ENCODE assay signal across 13 cellular contexts in genomic region chr15:78050441-78050809, GRCh38. TPM values are rescaled to one million over a fixed set of nuclear protein-coding genes. Genes with fewer than 3 reads are reported as not detected.
DNase-seq lines count a peak whose midpoint lies in the region; ATAC-seq and TF ChIP-seq lines count a peak whose summit lies in the region.
"Had no signal": no experiment of that assay in that cellular context is flagged by ENCODE, and none has a peak within 500 bp of the region (broad histone marks: within the 10 kb centered on the region; RNA-seq: fewer than 3 reads in every experiment).

No MANE protein-coding gene starts in this region.

- peaks cover 61% of the 10 kb centered on the region for H3K36me3 Mint-ChIP-seq in activated CD4-positive, alpha-beta T cell treated with anti-CD3 and anti-CD28 coated beads, Interleukin-2, amount 10 ng/mL, durations not matched to agents 7 days and 5 days (ENCODE audit: low read depth)
- peaks cover 34% of the 10 kb centered on the region for H3K36me3 Mint-ChIP-seq in activated naive CD8-positive, alpha-beta T cell treated with anti-CD3 and anti-CD28 coated beads, Interleukin-2, amount 10 ng/mL, durations not matched to agents 7 days and 5 days
- H3K36me3 Mint-ChIP-seq in stimulated activated effector memory CD8-positive, alpha-beta T cell treated with anti-CD3 and anti-CD28 coated beads, Interleukin-12 subunit alpha, Interleukin-12 subunit beta, amount 100 ng/mL, for 72 hours, result peaks cover 55% of the 10 kb centered on the region

- no peak overlapping the region for H3K4me3 ChIP-seq in A673 (ENCODE audit: low read depth, low read length, poor library complexity, severe bottlenecking)
- H3K4me3 ChIP-seq: thyroid gland had no signal

- BruUV-seq in A673 (replicated peaks; lab: Mats Ljungman, UMichigan), result no TSS peak

- no peak overlapping the region for H3K27ac ChIP-seq in A673 (ENCODE audit: low read depth, low read length, poor library complexity, severe bottlenecking)

- no peaks in the 10 kb centered on the region for H3K9me3 Mint-ChIP-seq in activated CD4-positive, alpha-beta T cell treated with anti-CD3 and anti-CD28 coated beads, Interleukin-2, amount 10 ng/mL, durations not matched to agents 7 days and 5 days
- no peaks in the 10 kb centered on the region for H3K9me3 Mint-ChIP-seq in activated naive CD8-positive, alpha-beta T cell treated with anti-CD3 and anti-CD28 coated beads, Interleukin-2, amount 10 ng/mL, durations not matched to agents 7 days and 5 days
- H3K9me3 Mint-ChIP-seq in stimulated activated effector memory CD8-positive, alpha-beta T cell treated with anti-CD3 and anti-CD28 coated beads, Interleukin-12 subunit alpha, Interleukin-12 subunit beta, amount 100 ng/mL, for 72 hours, result no peaks in the 10 kb centered on the region

- H3K27me3 ChIP-seq in A673 (replicated peaks; ENCODE audit: insufficient read depth, low read depth, low read length, poor library complexity), result no peaks in the 10 kb centered on the region
- H3K27me3 ChIP-seq: thyroid gland had no signal

- H3K4me3 Mint-ChIP-seq in activated CD4-positive, alpha-beta T cell treated with anti-CD3 and anti-CD28 coated beads, Interleukin-2, amount 10 ng/mL, durations not matched to agents 7 days and 5 days, result peak overlapping the region; percentile 28
- peak overlapping the region; percentile 76 for H3K4me3 Mint-ChIP-seq in activated naive CD8-positive, alpha-beta T cell treated with anti-CD3 and anti-CD28 coated beads, Interleukin-2, amount 10 ng/mL, durations not matched to agents 7 days and 5 days
- H3K4me3 Mint-ChIP-seq in stimulated activated effector memory CD8-positive, alpha-beta T cell treated with anti-CD3 and anti-CD28 coated beads, Interleukin-12 subunit alpha, Interleukin-12 subunit beta, amount 100 ng/mL, for 72 hours, result peak overlapping the region; percentile 73

- H3K4me1 ChIP-seq in A673 (ENCODE audit: insufficient read depth, low read length, poor library complexity, severe bottlenecking), result peaks cover 44% of the 10 kb centered on the region

- intact Hi-C loops in A673 (cut with micrococcal nuclease; ENCODE audit: unreplicated experiment), result no loop called here

- no peak for DNase-seq in activated CD4-positive, alpha-beta T cell treated with anti-CD3 and anti-CD28 coated beads, Interleukin-2, amount 10 ng/mL, durations not matched to agents 7 days and 5 days
- no peak for DNase-seq in activated CD4-positive, alpha-beta T cell treated with anti-CD3 and anti-CD28 coated beads for 4 hours
- DNase-seq in activated naive CD8-positive, alpha-beta T cell treated with anti-CD3 and anti-CD28 coated beads, Interleukin-2, amount 10 ng/mL, durations not matched to agents 7 days and 5 days, result no peak
- DNase-seq in stimulated activated effector memory CD8-positive, alpha-beta T cell treated with anti-CD3 and anti-CD28 coated beads, Interleukin-12 subunit alpha, Interleukin-12 subunit beta, amount 100 ng/mL, for 72 hours (ENCODE audit: low spot score in 2 of 2), result no peak
- DNase-seq in A673 (ENCODE audit: low spot score), result no peak
- no peak for DNase-seq in HUDEP-2 (lab: John Stamatoyannopoulos, UW; ENCODE audit: unreplicated experiment in 76 of 76)
- DNase-seq in EL, result no peak
- DNase-seq: GOT3, retina, thyroid gland had no signal

- TF ChIP-seq CTCF in A673 (conservative IDR thresholded peaks at IDR 0.05; ENCODE audit: low read depth, low read length), result no peak

- peaks cover 97% of the 10 kb centered on the region for H3K4me1 Mint-ChIP-seq in activated CD4-positive, alpha-beta T cell treated with anti-CD3 and anti-CD28 coated beads, Interleukin-2, amount 10 ng/mL, durations not matched to agents 7 days and 5 days
- peaks cover 77% of the 10 kb centered on the region for H3K4me1 Mint-ChIP-seq in activated naive CD8-positive, alpha-beta T cell treated with anti-CD3 and anti-CD28 coated beads, Interleukin-2, amount 10 ng/mL, durations not matched to agents 7 days and 5 days
- H3K4me1 Mint-ChIP-seq in stimulated activated effector memory CD8-positive, alpha-beta T cell treated with anti-CD3 and anti-CD28 coated beads, Interleukin-12 subunit alpha, Interleukin-12 subunit beta, amount 100 ng/mL, for 72 hours, result peaks cover 92% of the 10 kb centered on the region

- H3K36me3 ChIP-seq in A673 (ENCODE audit: insufficient read depth, low read length, poor library complexity, severe bottlenecking), result no peaks in the 10 kb centered on the region
- H3K36me3 ChIP-seq: thyroid gland had no signal

- H3K27ac Mint-ChIP-seq in activated CD4-positive, alpha-beta T cell treated with anti-CD3 and anti-CD28 coated beads, Interleukin-2, amount 10 ng/mL, durations not matched to agents 7 days and 5 days, result peak overlapping the region; percentile 87
- H3K27ac Mint-ChIP-seq in activated naive CD8-positive, alpha-beta T cell treated with anti-CD3 and anti-CD28 coated beads, Interleukin-2, amount 10 ng/mL, durations not matched to agents 7 days and 5 days, result peak overlapping the region; percentile 93
- H3K27ac Mint-ChIP-seq in stimulated activated effector memory CD8-positive, alpha-beta T cell treated with anti-CD3 and anti-CD28 coated beads, Interleukin-12 subunit alpha, Interleukin-12 subunit beta, amount 100 ng/mL, for 72 hours, result peak overlapping the region; percentile 90

- H3K9me3 ChIP-seq in A673 (ENCODE audit: low read depth, low read length, poor library complexity, severe bottlenecking), result no peaks in the 10 kb centered on the region
- H3K9me3 ChIP-seq: thyroid gland had no signal

- CTCF ChIA-PET in activated CD4-positive, alpha-beta T cell treated with anti-CD3 and anti-CD28 coated beads, Interleukin-2, amount 10 ng/mL, durations not matched to agents 7 days and 5 days (lab: Charles Lee), result interaction anchor here (0.6 to 6.8 kb wide), 8 partner anchors 9 to 190 kb away, joined by 3 to 73 read pairs (median 12); partner anchors contain the start of gene TBC1D2B
- CTCF ChIA-PET in A673 (lab: Charles Lee), result interaction anchor here (0.6 kb wide), 1 partner anchor 41 kb away, joined by 8 read pairs; no protein-coding TSS in a partner anchor

- POLR2A ChIA-PET in activated CD4-positive, alpha-beta T cell treated with anti-CD3 and anti-CD28 coated beads, Interleukin-2, amount 10 ng/mL, durations not matched to agents 7 days and 5 days (lab: Charles Lee), result interaction anchor here (0.9 kb wide), 1 partner anchor 20 kb away, joined by 4 read pairs; no protein-coding TSS in a partner anchor
- POLR2A ChIA-PET in activated naive CD8-positive, alpha-beta T cell treated with anti-CD3 and anti-CD28 coated beads, Interleukin-2, amount 10 ng/mL, durations not matched to agents 7 days and 5 days (lab: Charles Lee), result interaction anchor here (1.0 to 6.5 kb wide), 11 partner anchors 9 to 55 kb away, joined by 3 to 50 read pairs (median 5); no protein-coding TSS in a partner anchor
- POLR2A ChIA-PET in A673 (lab: Charles Lee; ENCODE audit: low non-redundant PET), result no interaction called here

- ATAC-seq in HG03108 (IDR thresholded peaks at IDR 0.05; ENCODE audit: unreplicated experiment), result peak; percentile 3
- ATAC-seq in activated naive CD8-positive, alpha-beta T cell treated with anti-CD3 and anti-CD28 coated beads, Interleukin-2, amount 10 ng/mL, durations not matched to agents 7 days and 5 days (ENCODE audit: low read depth), result peak; percentile 19
- ATAC-seq in stimulated activated effector memory CD8-positive, alpha-beta T cell treated with anti-CD3 and anti-CD28 coated beads, Interleukin-12 subunit alpha, Interleukin-12 subunit beta, amount 100 ng/mL, for 72 hours, result no peak

- no peaks in the 10 kb centered on the region for H3K27me3 Mint-ChIP-seq in activated CD4-positive, alpha-beta T cell treated with anti-CD3 and anti-CD28 coated beads, Interleukin-2, amount 10 ng/mL, durations not matched to agents 7 days and 5 days
- H3K27me3 Mint-ChIP-seq in activated naive CD8-positive, alpha-beta T cell treated with anti-CD3 and anti-CD28 coated beads, Interleukin-2, amount 10 ng/mL, durations not matched to agents 7 days and 5 days, result no peaks in the 10 kb centered on the region

RNA-seq across cellular contexts. Expression of gene TBC1D2B, which starts 27.1 kb away (rescaled TPM):
- 10 to 100 TPM; 77.2 to 83.7 TPM for total RNA-seq in activated CD4-positive, alpha-beta T cell treated with anti-CD3 and anti-CD28 coated beads, Interleukin-2, amount 10 ng/mL, durations not matched to agents 7 days and 5 days
- total RNA-seq in activated naive CD8-positive, alpha-beta T cell treated with anti-CD3 and anti-CD28 coated beads, Interleukin-2, amount 10 ng/mL, durations not matched to agents 7 days and 5 days, result 100 to 1,000 TPM; 123 to 125 TPM
- 26.0 and 29.4 TPM in 2 replicates for total RNA-seq in A673 (2021)

RNA-seq across cellular contexts. Expression of gene SH2D7, which starts 41.9 kb away (rescaled TPM):
- not detected for total RNA-seq in activated CD4-positive, alpha-beta T cell treated with anti-CD3 and anti-CD28 coated beads, Interleukin-2, amount 10 ng/mL, durations not matched to agents 7 days and 5 days
- under 1 TPM in 1 of 2 experiments, not detected in 1; 0.11 TPM for total RNA-seq in activated naive CD8-positive, alpha-beta T cell treated with anti-CD3 and anti-CD28 coated beads, Interleukin-2, amount 10 ng/mL, durations not matched to agents 7 days and 5 days
- not detected in 2 replicates for total RNA-seq in A673 (2021)
- total RNA-seq: glomerular endothelial cell, NCI-H460, thyroid gland had no signal
